In genomic region chr1:26531651-26532131, GRCh38 we compare ENCODE assay signal across 9 cellular contexts. TPM values are rescaled to one million over a fixed set of nuclear protein-coding genes. Genes with fewer than 3 reads are reported as not detected.
DNase-seq lines count a peak whose midpoint lies in the region; ATAC-seq and TF ChIP-seq lines count a peak whose summit lies in the region.
"Had no signal": no experiment of that assay in that cellular context is flagged by ENCODE, and none has a peak within 500 bp of the region (broad histone marks: within the 10 kb centered on the region; RNA-seq: fewer than 3 reads in every experiment).

No MANE protein-coding gene starts in this region.

- H3K4me3 ChIP-seq in endodermal cell (ENCODE audit: low read length) (peak overlapping the region; percentile 93), testis (no peak overlapping the region)

- H3K27ac ChIP-seq in endodermal cell (ENCODE audit: low read depth, low read length) = no peak overlapping the region
- H3K27ac ChIP-seq in testis = no peak overlapping the region

- H3K27me3 ChIP-seq in endodermal cell (ENCODE audit: control insufficient read depth, insufficient read depth, low read length, poor library complexity, severe bottlenecking) (no peaks in the 10 kb centered on the region), testis (no peaks in the 10 kb centered on the region)

- H3K36me3 ChIP-seq in endodermal cell (ENCODE audit: control insufficient read depth, insufficient read depth, low read length) = no peaks in the 10 kb centered on the region
- H3K36me3 ChIP-seq in testis (ENCODE audit: low read depth, missing control alignments) = no peaks in the 10 kb centered on the region

- no peak for TF ChIP-seq POLR2A in testis (IDR thresholded peaks at IDR 0.05)

- H3K27ac Mint-ChIP-seq in endodermal cell = peak overlapping the region; percentile 88
- H3K27ac Mint-ChIP-seq in nephron = no peak overlapping the region

- 81 to 90% methylated on average over 4 to 12 of the region's 12 CpGs for WGBS in endodermal cell (ENCODE audit: insufficient coverage in 1 of 2, insufficient read length in 1 of 2), 2 experiments
- WGBS in testis, 2 donors = 82% methylated on average over 12 of the region's 12 CpGs; no CpG with 5 or more reads in 1 of the 2 donors

- intact Hi-C loops in testis (cut with DNase I; ENCODE audit: low total_unique reads) = no loop called here

- peak overlapping the region; percentile 79 for H3K4me3 Mint-ChIP-seq in endodermal cell
- peak overlapping the region; percentile 82 to 87 (median 83) for H3K4me3 Mint-ChIP-seq in nephron

- H3K27me3 Mint-ChIP-seq in endodermal cell (ENCODE audit: insufficient read depth) (no peaks in the 10 kb centered on the region), nephron (ENCODE audit: low read depth) (peaks cover 12% of the 10 kb centered on the region)

- H3K4me1 ChIP-seq in endodermal cell (ENCODE audit: control insufficient read depth, insufficient read depth, low read length) = no peaks in the 10 kb centered on the region
- peaks cover 12% of the 10 kb centered on the region for H3K4me1 ChIP-seq in testis

- DNase-seq in DMS153 treated with DMSO at 0.1 percent for 48 hours (lab: John Stamatoyannopoulos, UW; ENCODE audit: unreplicated experiment) = peak; percentile 91
- DNase-seq in NCI-H2107 treated with DMSO at 0.1 percent for 48 hours (lab: John Stamatoyannopoulos, UW; ENCODE audit: unreplicated experiment) = peak; percentile 73
- DNase-seq in endodermal cell = no peak
- no peak for DNase-seq in COR-L47 (lab: John Stamatoyannopoulos, UW)
- no peak for DNase-seq in testis
- no peak for DNase-seq in OCI-M1 (lab: John Stamatoyannopoulos, UW)

- no peaks in the 10 kb centered on the region for H3K36me3 Mint-ChIP-seq in endodermal cell (ENCODE audit: low read depth)
- H3K36me3 Mint-ChIP-seq in nephron (ENCODE audit: low read depth) = no peaks in the 10 kb centered on the region

- H3K9me3 ChIP-seq in endodermal cell (ENCODE audit: control insufficient read depth, low read length) (no peaks in the 10 kb centered on the region), testis (no peaks in the 10 kb centered on the region)

- ATAC-seq in HG03175 (IDR thresholded peaks at IDR 0.05; ENCODE audit: unreplicated experiment) = no peak
- ATAC-seq: activated CD4-positive, CD25-positive, alpha-beta regulatory T cell treated with anti-CD3 and anti-CD28 coated beads, Interleukin-2, amount 50 U/mL, for 24 hours had no signal

- H3K9ac ChIP-seq in endodermal cell (ENCODE audit: extremely low read depth, low read length, poor library complexity, severe bottlenecking) = no peak overlapping the region

- TF ChIP-seq CTCF in endodermal cell (conservative IDR thresholded peaks at IDR 0.05) = no peak
- no peak for TF ChIP-seq CTCF in nephron (IDR thresholded peaks at IDR 0.05; ENCODE audit: unreplicated experiment in 3 of 3)
- no peak for TF ChIP-seq CTCF in testis (IDR thresholded peaks at IDR 0.05)

- H3K9me3 Mint-ChIP-seq in endodermal cell (no peaks in the 10 kb centered on the region), nephron (no peaks in the 10 kb centered on the region)

- H3K4me1 Mint-ChIP-seq in endodermal cell = peaks cover 22% of the 10 kb centered on the region
- H3K4me1 Mint-ChIP-seq in nephron = peaks cover 5% of the 10 kb centered on the region

RNA-seq across cellular contexts. Expression of gene RPS6KA1, which starts 2.1 kb away (rescaled TPM):
- total RNA-seq in endodermal cell = 10 to 100 TPM; 41.3 TPM
- 17.8 TPM for polyA plus RNA-seq in endodermal cell (2013, experiment 1 of 2)
- polyA plus RNA-seq in endodermal cell (2013, experiment 2 of 2) = 15.9 TPM
- total RNA-seq in testis = 10 to 100 TPM; 14.9 to 24.2 TPM
- polyA plus RNA-seq in testis (ENCODE audit: insufficient read depth, low read depth, low replicate concordance) = 15.6 TPM

RNA-seq across cellular contexts. Expression of gene HMGN2, which starts 59.5 kb away (rescaled TPM):
- total RNA-seq in endodermal cell = 100 to 1,000 TPM; 671 to 773 TPM
- polyA plus RNA-seq in endodermal cell (2013, experiment 1 of 2) = 1,236 TPM
- polyA plus RNA-seq in endodermal cell (2013, experiment 2 of 2) = 1,180 TPM
- 100 to 1,000 TPM; 244 to 285 TPM for total RNA-seq in testis
- 392 TPM for polyA plus RNA-seq in testis (ENCODE audit: insufficient read depth, low read depth, low replicate concordance)

Comparison
In these comparisons a context has a peak if more than half of its experiments do, and no peak if none do; other contexts are left out.
1. DNase-seq: peak in DMS153 treated with DMSO at 0.1 percent for 48 hours (single experiment) and NCI-H2107 treated with DMSO at 0.1 percent for 48 hours (single experiment); none in endodermal cell (single experiment), COR-L47 (single experiment), testis (single experiment) and OCI-M1 (single experiment).